1 cellular context compared by ENCODE assay signal in genomic region chr11:35418282-35418846, GRCh38.
TF ChIP-seq lines count a peak whose summit lies in the region.

No MANE protein-coding gene starts in this region.

TF ChIP-seq in SK-N-SH treated with all-trans-retinoic acid at 6 μM for 48 hours, 23 proteins besides CTCF, POLR2A, EP300 and RAD21 (continued from another document):
- no peak for TF ChIP-seq CSRNP3 (CRISPR knock-in tag; IDR thresholded peaks at IDR 0.05)
TF ChIP-seq in SK-N-SH treated with all-trans-retinoic acid at 6 μM for 48 hours: peak in this region for 0.
